In the genomic region with DNA sequence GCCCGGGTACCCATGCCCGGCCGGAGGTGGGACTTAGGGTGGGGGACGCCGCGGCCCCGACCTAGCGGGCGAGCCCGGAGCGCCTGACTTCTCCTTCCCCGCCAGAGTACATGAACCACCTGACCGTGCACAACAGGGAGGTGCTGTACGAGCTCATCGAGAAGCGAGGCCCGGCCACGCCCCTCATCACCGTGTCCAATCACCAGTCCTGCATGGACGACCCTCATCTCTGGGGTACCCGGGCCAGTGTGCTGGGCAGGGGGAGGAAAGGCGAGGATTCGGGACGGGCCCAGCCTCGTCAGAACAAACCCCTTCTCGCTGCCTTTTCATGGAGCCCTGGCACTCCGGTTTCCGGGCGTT, we compare ENCODE assay signal across 8 cellular contexts. TPM values are rescaled to one million over a fixed set of nuclear protein-coding genes. Genes with fewer than 3 reads are reported as not detected.
A peak's percentile ranks its signal among the peaks of the same experiment; 100 is the strongest.
DNase-seq lines count a peak whose midpoint lies in the region; ATAC-seq and TF ChIP-seq lines count a peak whose summit lies in the region.

No MANE protein-coding gene starts in this region.

- no peak for TF ChIP-seq POLR2A in erythroblast (IDR thresholded peaks at IDR 0.05; ENCODE audit: low read length)
- peak in 1 of 4 donors; percentile 34 for TF ChIP-seq POLR2A in upper lobe of left lung (IDR thresholded peaks at IDR 0.05)

- peaks cover 7 to 25% (median 10%) of the 10 kb centered on the region in 4 donors for H3K4me1 ChIP-seq in upper lobe of left lung

- no peaks in the 10 kb centered on the region for H3K9me3 ChIP-seq in upper lobe of left lung

- peak overlapping the region; percentile 90 to 96 (median 92) for H3K27ac ChIP-seq in upper lobe of left lung

- DNase-seq in NK-92 treated with Interleukin-12 subunit alpha and Interleukin-12 subunit beta, amount 100 ng/mL, for 24 hours (lab: John Stamatoyannopoulos, UW), result peak; percentile 53
- DNase-seq in NK-92 (lab: John Stamatoyannopoulos, UW; ENCODE audit: unreplicated experiment) (no peak), NCI-H2227 treated with DMSO at 0.1 percent for 48 hours (lab: John Stamatoyannopoulos, UW) (peak; percentile 9), erythroblast (lab: John Stamatoyannopoulos, UW) (peak; percentile 66 to 72), myocyte (ENCODE audit: low read depth) (peak; percentile 51), upper lobe of left lung (peak in 1 of 2 donors; percentile 80)
- DNase-seq in activated CD8-positive, alpha-beta memory T cell treated with anti-CD3 and anti-CD28 coated beads, Interleukin-2, amount 50 U/mL, for 4 hours, result peak; percentile 49

- WGBS in upper lobe of left lung, 2 donors, result 44% methylated on average over 25 of the region's 29 CpGs; no CpG with 5 or more reads in 1 of the 2 donors

- H3K36me3 ChIP-seq in upper lobe of left lung, result no peaks in the 10 kb centered on the region

- peak overlapping the region; percentile 54 to 88 (median 72) for H3K4me3 ChIP-seq in upper lobe of left lung

- ATAC-seq in HG02943 (IDR thresholded peaks at IDR 0.05; ENCODE audit: low read depth, unreplicated experiment) (peak; percentile 53), upper lobe of left lung (ENCODE audit: low FRiP score in 2 of 2) (peak; percentile 69 to 73)

- H3K27me3 ChIP-seq in upper lobe of left lung, result no peaks in the 10 kb centered on the region

- TF ChIP-seq EP300 in upper lobe of left lung (IDR thresholded peaks at IDR 0.05), result no peak

- TF ChIP-seq CTCF in upper lobe of left lung (IDR thresholded peaks at IDR 0.05), result no peak

RNA-seq across cellular contexts. Expression of a gene that starts 0.6 kb away (rescaled TPM):
- 36.1 and 41.3 TPM in 2 replicates for total RNA-seq in myocyte
- polyA plus RNA-seq in myocyte (2012), result 33.2 TPM
- 100 to 1,000 TPM in 2 of 6 donors, 10 to 100 TPM in 4; 39.1 to 228 (median 49.9) TPM for total RNA-seq in upper lobe of left lung

RNA-seq across cellular contexts. Expression of a gene that starts 2.9 kb away (rescaled TPM):
- 214 and 235 TPM in 2 replicates for total RNA-seq in myocyte
- 115 TPM for polyA plus RNA-seq in myocyte (2012)
- 10 to 100 TPM; 18.9 to 55.5 (median 48.2) TPM for total RNA-seq in upper lobe of left lung

RNA-seq across cellular contexts. Expression of a gene that starts 13.8 kb away (rescaled TPM):
- 2,503 and 3,937 TPM in 2 replicates for total RNA-seq in myocyte
- 2,274 TPM for polyA plus RNA-seq in myocyte (2012)
- total RNA-seq in upper lobe of left lung, result 1,000 to 10,000 TPM; 1,246 to 5,225 (median 2,943) TPM

RNA-seq across cellular contexts. Expression of a gene that starts 16.5 kb away (rescaled TPM):
- total RNA-seq in myocyte (100 and 106 TPM in 2 replicates), upper lobe of left lung (100 to 1,000 TPM in 4 of 6 donors, 10 to 100 TPM in 2; 70.3 to 183 (median 108) TPM)
- 191 TPM for polyA plus RNA-seq in myocyte (2012)

RNA-seq across cellular contexts. Expression of a gene that starts 25.0 kb away (rescaled TPM):
- total RNA-seq in myocyte, result 125 TPM in 2 replicates
- 175 TPM for polyA plus RNA-seq in myocyte (2012)
- total RNA-seq in upper lobe of left lung, result 100 to 1,000 TPM in 2 of 6 donors, 10 to 100 TPM in 4; 81.2 to 237 (median 96.0) TPM
